8 cellular contexts compared by ENCODE assay signal in genomic region chr3:171460226-171461086, GRCh38. TPM values are rescaled to one million over a fixed set of nuclear protein-coding genes. Genes with fewer than 3 reads are reported as not detected.
DNase-seq lines count a peak whose midpoint lies in the region; ATAC-seq, FAIRE-seq and TF ChIP-seq lines count a peak whose summit lies in the region.

Gene TNIK, minus strand, starts transcription at chr3:171460405. Its CDS starts 342 bp downstream, at chr3:171460063.

- peak; percentile 59 for TF ChIP-seq POLR2A in endothelial cell of umbilical vein (IDR thresholded peaks at IDR 0.05; ENCODE audit: low read depth, low read length)

- H3K27me3 ChIP-seq in endothelial cell of umbilical vein (ENCODE audit: control insufficient read depth in 2 of 2, insufficient read depth in 2 of 2, low read length in 2 of 2) (no peaks in the 10 kb centered on the region), mononuclear cell (ENCODE audit: insufficient read depth, low read length) (peaks cover 19% of the 10 kb centered on the region)

- intact Hi-C loops in endothelial cell of umbilical vein (cut with micrococcal nuclease) = loop anchor here (1.0 to 10.0 kb wide), 10 partner anchors 64 to 496 kb away; no protein-coding TSS in a partner anchor

- H3K4me3 ChIP-seq in endothelial cell of umbilical vein (replicated peaks in 1 of 3; ENCODE audit: insufficient read depth in 1 of 3, low read depth in 1 of 3, low read length in 3 of 3) (peak within 1 kb of the TSS; percentile 74 to 91 (median 89)), mononuclear cell (ENCODE audit: low read length) (peak within 1 kb of the TSS; percentile 77)

- H4K20me1 ChIP-seq in endothelial cell of umbilical vein (replicated peaks; ENCODE audit: control insufficient read depth, extremely low read depth, insufficient read depth, low read length) = no peaks in the 10 kb centered on the region

- peak; percentile 89 for FAIRE-seq in endothelial cell of umbilical vein (lab: Jason Lieb, UNC)

- ATAC-seq in GM19467 (IDR thresholded peaks at IDR 0.05; ENCODE audit: unreplicated experiment) = peak; percentile 70

- TF ChIP-seq CTCF in endothelial cell of umbilical vein (IDR thresholded peaks at IDR 0.05; ENCODE audit: extremely low read depth in 1 of 2, insufficient read depth in 1 of 2, low read depth in 1 of 2, low read length in 2 of 2) = peak; percentile 6 to 28

- peak within 1 kb of the TSS; percentile 96 for H3K4me2 ChIP-seq in endothelial cell of umbilical vein (ENCODE audit: insufficient read depth, low read length)

- H3K79me2 ChIP-seq in endothelial cell of umbilical vein (ENCODE audit: control insufficient read depth, insufficient read depth, low read length) = peaks cover 44% of the 10 kb centered on the region

- DNase-seq in COR-L47 (lab: John Stamatoyannopoulos, UW) = peak; percentile 84
- peak; percentile 79 for DNase-seq in HPDE6-E6E7 (ENCODE audit: extremely low spot score)
- peak; percentile 77 for DNase-seq in NOMO-1 treated with DMSO at 0.1 percent for 48 hours (lab: John Stamatoyannopoulos, UW; ENCODE audit: unreplicated experiment)
- DNase-seq in activated CD8-positive, alpha-beta memory T cell treated with anti-CD3 and anti-CD28 coated beads, Interleukin-2, amount 50 U/mL, for 4 hours = peak; percentile 95
- DNase-seq in endothelial cell of umbilical vein (ENCODE audit: low read depth, low spot score) = peak; percentile 91
- DNase-seq in stimulated activated CD8-positive, alpha-beta memory T cell treated with anti-CD3 and anti-CD28 coated beads, Interleukin-2, amount 100 ng/mL, for 48 hours (ENCODE audit: low read depth in 2 of 2) = peak; percentile 84 to 91

- peak within 1 kb of the TSS; percentile 51 for H3K9ac ChIP-seq in endothelial cell of umbilical vein (replicated peaks; ENCODE audit: extremely low read depth, insufficient read depth, low read length)

- H2AFZ ChIP-seq in endothelial cell of umbilical vein (ENCODE audit: low read depth, low read length) = peak within 1 kb of the TSS; percentile 87

- dilution Hi-C loops in endothelial cell of umbilical vein (cut with MboI; ENCODE audit: extremely low pct_ligation_motif_present, low sequenced_read_pairs) = no loop called here

- H3K9me3 ChIP-seq in endothelial cell of umbilical vein (replicated peaks; ENCODE audit: control insufficient read depth, insufficient read depth, low read length) = no peaks in the 10 kb centered on the region
- no peaks in the 10 kb centered on the region for H3K9me3 ChIP-seq in mononuclear cell (ENCODE audit: low read depth, low read length)

- POLR2A ChIA-PET in endothelial cell of umbilical vein (lab: Charles Lee) = no interaction called here

- H3K4me1 ChIP-seq in endothelial cell of umbilical vein (ENCODE audit: control insufficient read depth, extremely low read depth, insufficient read depth, low read length) = peaks cover 25% of the 10 kb centered on the region
- H3K4me1 ChIP-seq in mononuclear cell (ENCODE audit: insufficient read depth, low read length) = peaks cover 41% of the 10 kb centered on the region

- no peaks in the 10 kb centered on the region for H3K36me3 ChIP-seq in endothelial cell of umbilical vein (ENCODE audit: control insufficient read depth in 2 of 2, extremely low read depth in 1 of 2, insufficient read depth in 2 of 2, low read length in 2 of 2)

- BruUV-seq in endothelial cell of umbilical vein (replicated peaks; lab: Mats Ljungman, UMichigan) = no TSS peak

- CTCF ChIA-PET in endothelial cell of umbilical vein (lab: Charles Lee) = interaction anchor here (0.7 to 3.6 kb wide), 21 partner anchors 12 to 499 kb away, joined by 3 to 27 read pairs (median 4); no protein-coding TSS in a partner anchor

- H3K9me1 ChIP-seq in endothelial cell of umbilical vein (replicated peaks; ENCODE audit: control insufficient read depth, extremely low read depth, insufficient read depth, low read length) = no peaks in the 10 kb centered on the region

- peak within 1 kb of the TSS; percentile 38 for H3K27ac ChIP-seq in endothelial cell of umbilical vein (ENCODE audit: insufficient read depth, low read depth, low read length)

TF ChIP-seq in endothelial cell of umbilical vein, 7 proteins besides CTCF, POLR2A, EP300 and RAD21:
- TF ChIP-seq MYC (IDR thresholded peaks at IDR 0.05; ENCODE audit: low read depth, low read length) = peak; percentile 6
- no peak for TF ChIP-seq JUN (IDR thresholded peaks at IDR 0.05; ENCODE audit: borderline replicate concordance, insufficient read depth, insufficient read length, low read depth)
- peak; percentile 53 for TF ChIP-seq POLR2AphosphoS5 (IDR thresholded peaks at IDR 0.05; ENCODE audit: insufficient read depth, low read depth, low read length)
- no peak for TF ChIP-seq FOS (IDR thresholded peaks at IDR 0.05; ENCODE audit: borderline replicate concordance, insufficient read depth, low read length)
- TF ChIP-seq MAX (IDR thresholded peaks at IDR 0.05; ENCODE audit: insufficient read depth, insufficient read length) = no peak
- TF ChIP-seq GATA2 (IDR thresholded peaks at IDR 0.05; ENCODE audit: insufficient read depth, insufficient read length, low read depth, low read length) = no peak
- TF ChIP-seq EZH2 (IDR thresholded peaks at IDR 0.05; ENCODE audit: borderline replicate concordance, low read depth, low read length, severe bottlenecking) = no peak

RNA-seq across cellular contexts. Expression of gene TNIK, which starts in this region (rescaled TPM):
- total RNA-seq in endothelial cell of umbilical vein = 29.6 and 39.7 TPM in 2 replicates
- polyA plus RNA-seq in endothelial cell of umbilical vein = 8.4 and 10.9 TPM in 2 replicates
- polyA plus RNA-seq in endothelial cell of umbilical vein (2011; cell fraction: cytosol; rRNA removed) = 13.1 and 16.0 TPM in 2 replicates
- polyA plus RNA-seq in endothelial cell of umbilical vein (2011; cell fraction: nucleus; rRNA removed) = 47.2 and 66.5 TPM in 2 replicates
- polyA plus RNA-seq in endothelial cell of umbilical vein (2012) = 28.6 and 47.4 TPM in 2 replicates
- 47.3 and 56.8 TPM in 2 replicates for polyA minus RNA-seq in endothelial cell of umbilical vein
- 0.41 TPM for polyA minus RNA-seq in endothelial cell of umbilical vein (2011; cell fraction: cytosol; rRNA and poly(A)+ RNA removed)
- polyA minus RNA-seq in endothelial cell of umbilical vein (2011; cell fraction: nucleus; rRNA and poly(A)+ RNA removed) = 96.8 and 159 TPM in 2 replicates
- total RNA-seq in mononuclear cell = 49.8 TPM

Comparison
In these comparisons a context has a peak if more than half of its experiments do, and no peak if none do; other contexts are left out.
1. Peak in every context shown above with its lines: DNase-seq, ATAC-seq, H3K4me3 ChIP-seq and H3K27ac ChIP-seq.